Comparison of ENCODE assay signal across 15 cellular contexts in genomic region chr2:47250576-47251403, GRCh38.
A peak's percentile ranks its signal among the peaks of the same experiment; 100 is the strongest.
DNase-seq lines count a peak whose midpoint lies in the region; ATAC-seq, FAIRE-seq and TF ChIP-seq lines count a peak whose summit lies in the region.
"Had no signal": no experiment of that assay in that cellular context is flagged by ENCODE, and none has a peak within 500 bp of the region (broad histone marks: within the 10 kb centered on the region; RNA-seq: fewer than 3 reads in every experiment).

No MANE protein-coding gene starts in this region.

- H3K4me1 ChIP-seq in HepG2 (ENCODE audit: insufficient read depth, low read length), result peaks cover 21% of the 10 kb centered on the region
- H3K4me1 ChIP-seq in right lobe of liver, result no peaks in the 10 kb centered on the region
- H3K4me1 ChIP-seq in K562 (replicated peaks in 1 of 2; ENCODE audit: control insufficient read depth in 2 of 2, insufficient read depth in 2 of 2, low read length in 2 of 2), result peaks cover 9 to 13% of the 10 kb centered on the region in 2 experiments
- H3K4me1 ChIP-seq in Caco-2, result peaks cover 10% of the 10 kb centered on the region; the same call in 1 of the 2 replicates
- H3K4me1 ChIP-seq: upper lobe of left lung had no signal

- POLR2A ChIA-PET in HepG2 (lab: Yijun Ruan, JAX), result no interaction called here
- POLR2A ChIA-PET in K562 (lab: Yijun Ruan, JAX), result interaction anchor here (0.6 to 0.8 kb wide), 5 partner anchors 14 to 215 kb away, joined by 3 to 4 read pairs (median 3); no protein-coding TSS in a partner anchor
- POLR2A ChIA-PET in Caco-2 (lab: Charles Lee), result no interaction called here

- TF ChIP-seq POLR2A in HepG2 (IDR thresholded peaks at IDR 0.05; ENCODE audit: insufficient read depth in 1 of 2, low read depth in 2 of 2, low read length in 2 of 2) (no peak), right lobe of liver (IDR thresholded peaks at IDR 0.05) (no peak), K562 (conservative IDR thresholded peaks at IDR 0.05) (no peak)

- no peaks in the 10 kb centered on the region for H3K36me3 ChIP-seq in HepG2 (replicated peaks in 1 of 2; ENCODE audit: control insufficient read depth in 1 of 2, insufficient read depth in 2 of 2, low read length in 2 of 2)
- H3K36me3 ChIP-seq in right lobe of liver, result no peaks in the 10 kb centered on the region
- H3K36me3 ChIP-seq in K562 (ENCODE audit: control insufficient read depth, insufficient read depth, low read length), result no peaks in the 10 kb centered on the region
- H3K36me3 ChIP-seq in Caco-2 (ENCODE audit: control insufficient read depth, insufficient read depth, low read length), result no peaks in the 10 kb centered on the region
- H3K36me3 ChIP-seq: upper lobe of left lung had no signal

- H4K20me1 ChIP-seq in HepG2 (ENCODE audit: insufficient read depth, low read length) (no peaks in the 10 kb centered on the region), K562 (replicated peaks; ENCODE audit: control insufficient read depth, insufficient read depth, low read length) (no peaks in the 10 kb centered on the region)

- H3K4me1 Mint-ChIP-seq in Caco-2 (ENCODE audit: low read depth, unreplicated experiment), result peaks cover 2% of the 10 kb centered on the region
- H3K4me1 Mint-ChIP-seq in stimulated activated effector memory CD8-positive, alpha-beta T cell treated with anti-CD3 and anti-CD28 coated beads, Interleukin-12 subunit alpha, Interleukin-12 subunit beta, amount 100 ng/mL, for 72 hours, result no peaks in the 10 kb centered on the region
- H3K4me1 Mint-ChIP-seq: activated naive CD8-positive, alpha-beta T cell treated with anti-CD3 and anti-CD28 coated beads for 36 hours had no signal

- FAIRE-seq in HepG2 (lab: Jason Lieb, UNC) (no peak), K562 (lab: Jason Lieb, UNC) (peak; percentile 78), urothelium cell line (lab: Jason Lieb, UNC) (peak; percentile 86)

- WGBS in HepG2 (ENCODE audit: low lambda C conversion rate), result 11% methylated on average over 10 of the region's 11 CpGs
- 70% methylated on average over 9 of the region's 11 CpGs for WGBS in right lobe of liver (ENCODE audit: insufficient coverage, low coverage, low lambda C conversion rate, missing lambda C conversion rate)
- 6% methylated on average over 10 of the region's 11 CpGs for WGBS in K562 (ENCODE audit: insufficient coverage, low coverage, missing lambda C conversion rate)

- no peak overlapping the region for H3K9ac ChIP-seq in HepG2 (ENCODE audit: insufficient read depth, low read depth, low read length)
- H3K9ac ChIP-seq in K562 (ENCODE audit: insufficient read depth in 1 of 2, low read depth in 2 of 2, low read length in 2 of 2), result peak overlapping the region in 1 of 2 experiments; percentile 49; a peak in 1 of 4 replicates
- H3K9ac ChIP-seq: GM23248 had no signal

- BruUV-seq in HepG2 (replicated peaks; lab: Mats Ljungman, UMichigan) (no TSS peak), K562 (replicated peaks; lab: Mats Ljungman, UMichigan) (no TSS peak), Caco-2 (replicated peaks; lab: Mats Ljungman, UMichigan) (no TSS peak)

- TF ChIP-seq CTCF in HepG2 (CRISPR knock-in tag; IDR thresholded peaks at IDR 0.05) (no peak), right lobe of liver (IDR thresholded peaks at IDR 0.05) (no peak), K562 (IDR thresholded peaks at IDR 0.05 in 2 of 3, conservative IDR thresholded peaks at IDR 0.05 in 1 of 3; ENCODE audit: insufficient read depth in 2 of 3, low read depth in 1 of 3, low read length in 3 of 3) (no peak), Caco-2 (IDR thresholded peaks at IDR 0.05; ENCODE audit: insufficient read depth in 1 of 2, low read depth in 1 of 2, low read length in 1 of 2, severe bottlenecking in 1 of 2, unreplicated experiment in 1 of 2) (no peak)

- H3K27me3 Mint-ChIP-seq in Caco-2 (ENCODE audit: insufficient read depth, unreplicated experiment), result no peaks in the 10 kb centered on the region
- H3K27me3 Mint-ChIP-seq: activated naive CD8-positive, alpha-beta T cell treated with anti-CD3 and anti-CD28 coated beads for 36 hours had no signal

- H3K27me3 ChIP-seq in HepG2 (ENCODE audit: control insufficient read depth in 1 of 2, insufficient read depth in 2 of 2, low read length in 2 of 2) (peaks cover 0 to 47% of the 10 kb centered on the region in 2 experiments; a peak in 3 of 5 replicates), right lobe of liver (no peaks in the 10 kb centered on the region), K562 (ENCODE audit: control insufficient read depth in 2 of 2, insufficient read depth in 2 of 2, low read length in 2 of 2) (no peaks in the 10 kb centered on the region), Caco-2 (replicated peaks; ENCODE audit: control insufficient read depth, insufficient read depth, low read length) (no peaks in the 10 kb centered on the region)
- H3K27me3 ChIP-seq: upper lobe of left lung had no signal

- CTCF ChIA-PET in HepG2 (lab: Yijun Ruan, JAX; ENCODE audit: low intra/inter-chr PET ratio, low total read pairs), result no interaction called here
- CTCF ChIA-PET in K562 (lab: Yijun Ruan, JAX; ENCODE audit: low intra/inter-chr PET ratio), result no interaction called here
- CTCF ChIA-PET in Caco-2 (lab: Charles Lee), result no interaction called here

- H3K9me1 ChIP-seq in K562 (ENCODE audit: control insufficient read depth, insufficient read depth, low read length), result no peaks in the 10 kb centered on the region

- no peaks in the 10 kb centered on the region for H3K9me3 Mint-ChIP-seq in Caco-2 (ENCODE audit: unreplicated experiment)
- no peaks in the 10 kb centered on the region for H3K9me3 Mint-ChIP-seq in stimulated activated effector memory CD8-positive, alpha-beta T cell treated with anti-CD3 and anti-CD28 coated beads, Interleukin-12 subunit alpha, Interleukin-12 subunit beta, amount 100 ng/mL, for 72 hours
- H3K9me3 Mint-ChIP-seq: activated naive CD8-positive, alpha-beta T cell treated with anti-CD3 and anti-CD28 coated beads for 36 hours; neural crest cell had no signal

- intact Hi-C loops in HepG2 (cut with micrococcal nuclease; ENCODE audit: unreplicated experiment), result no loop called here
- intact Hi-C loops in right lobe of liver (cut with DNase I), result no loop called here
- intact Hi-C loops in K562 (cut with micrococcal nuclease), result no loop called here
- intact Hi-C loops in Caco-2 (cut with micrococcal nuclease; ENCODE audit: unreplicated experiment), result no loop called here
- intact Hi-C loops in sciatic nerve (cut with DNase I), result no loop called here

- ATAC-seq in HepG2 (peak; percentile 39; the same call in 2 of the 3 replicates), right lobe of liver (no peak), K562 (peak; percentile 77), sciatic nerve (no peak)
- ATAC-seq in stimulated activated effector memory CD8-positive, alpha-beta T cell treated with anti-CD3 and anti-CD28 coated beads, Interleukin-12 subunit alpha, Interleukin-12 subunit beta, amount 100 ng/mL, for 72 hours, result no peak
- ATAC-seq: left ventricle myocardium superior had no signal

- H3K79me2 ChIP-seq in HepG2 (ENCODE audit: insufficient read depth, low read length), result no peaks in the 10 kb centered on the region
- H3K79me2 ChIP-seq in K562 (ENCODE audit: control insufficient read depth, insufficient read depth, low read length), result no peaks in the 10 kb centered on the region

- H2AFZ ChIP-seq in HepG2 (ENCODE audit: low read length), result no peak overlapping the region
- no peak overlapping the region for H2AFZ ChIP-seq in K562 (ENCODE audit: low read depth, low read length)
- H2AFZ ChIP-seq: GM23248 had no signal

- DNase-seq in HepG2 (ENCODE audit: low spot score) (no peak), right lobe of liver (no peak), NCI-H510A (lab: John Stamatoyannopoulos, UW) (peak; percentile 95), K562 (ENCODE audit: extremely low read depth in 1 of 4, low spot score in 3 of 4) (peak in 3 of 4 experiments; percentile 39 to 54 (median 46)), urothelium cell line (ENCODE audit: low spot score) (peak; percentile 80), Caco-2 (no peak), sciatic nerve (ENCODE audit: low spot score) (no peak)
- no peak for DNase-seq in stimulated activated effector memory CD8-positive, alpha-beta T cell treated with anti-CD3 and anti-CD28 coated beads, Interleukin-12 subunit alpha, Interleukin-12 subunit beta, amount 100 ng/mL, for 72 hours (ENCODE audit: low spot score in 2 of 2)
- DNase-seq: activated naive CD8-positive, alpha-beta T cell treated with anti-CD3 and anti-CD28 coated beads for 36 hours; dermis blood vessel endothelial cell; GM23248; left ventricle myocardium superior; upper lobe of left lung had no signal

- H3K27ac ChIP-seq in HepG2 (ENCODE audit: extremely low read length, insufficient read depth, low read length) (no peak overlapping the region), right lobe of liver (no peak overlapping the region), K562 (ENCODE audit: extremely low read depth, low read depth, low read length) (no peak overlapping the region)
- H3K27ac ChIP-seq: GM23248, upper lobe of left lung had no signal

- in situ Hi-C loops in HepG2 (cut with HindIII; ENCODE audit: extremely low pct_ligation_motif_present, low pct_unique_long_range_greater_than_20kb), result no loop called here
- in situ Hi-C loops in K562 (cut with MboI), result no loop called here

- H3K9me3 ChIP-seq in HepG2 (ENCODE audit: low read length) (no peaks in the 10 kb centered on the region), right lobe of liver (no peaks in the 10 kb centered on the region), K562 (replicated peaks; ENCODE audit: control insufficient read depth, insufficient read depth, low read depth, low read length) (no peaks in the 10 kb centered on the region), Caco-2 (no peaks in the 10 kb centered on the region)
- H3K9me3 ChIP-seq: upper lobe of left lung had no signal

- H3K4me2 ChIP-seq in HepG2 (ENCODE audit: low read depth, low read length) (no peak overlapping the region; the same call in 1 of the 2 replicates), K562 (ENCODE audit: insufficient read depth, low read length) (peak overlapping the region; percentile 45)
- H3K4me2 ChIP-seq: smooth muscle cell had no signal

- no peak for TF ChIP-seq RAD21 in HepG2 (CRISPR knock-in tag; IDR thresholded peaks at IDR 0.05)
- no peak for TF ChIP-seq RAD21 in K562 (CRISPR knock-in tag; conservative IDR thresholded peaks at IDR 0.05 in 1 of 2, IDR thresholded peaks at IDR 0.05 in 1 of 2)

- no peaks in the 10 kb centered on the region for H3K36me3 Mint-ChIP-seq in Caco-2 (ENCODE audit: insufficient read depth, unreplicated experiment)
- no peaks in the 10 kb centered on the region for H3K36me3 Mint-ChIP-seq in stimulated activated effector memory CD8-positive, alpha-beta T cell treated with anti-CD3 and anti-CD28 coated beads, Interleukin-12 subunit alpha, Interleukin-12 subunit beta, amount 100 ng/mL, for 72 hours
- H3K36me3 Mint-ChIP-seq: activated naive CD8-positive, alpha-beta T cell treated with anti-CD3 and anti-CD28 coated beads for 36 hours had no signal

- H3K27ac Mint-ChIP-seq in Caco-2 (ENCODE audit: unreplicated experiment), result no peak overlapping the region
- no peak overlapping the region for H3K27ac Mint-ChIP-seq in stimulated activated effector memory CD8-positive, alpha-beta T cell treated with anti-CD3 and anti-CD28 coated beads, Interleukin-12 subunit alpha, Interleukin-12 subunit beta, amount 100 ng/mL, for 72 hours
- H3K27ac Mint-ChIP-seq: activated naive CD8-positive, alpha-beta T cell treated with anti-CD3 and anti-CD28 coated beads for 36 hours had no signal

- no peak overlapping the region for H3K4me3 ChIP-seq in HepG2 (replicated peaks in 1 of 3; ENCODE audit: insufficient read depth in 1 of 3, low read depth in 2 of 3, low read length in 3 of 3)
- no peak overlapping the region for H3K4me3 ChIP-seq in right lobe of liver
- no peak overlapping the region for H3K4me3 ChIP-seq in K562
- no peak overlapping the region for H3K4me3 ChIP-seq in Caco-2 (ENCODE audit: low read depth, low read length)
- H3K4me3 ChIP-seq: GM23248, smooth muscle cell, upper lobe of left lung had no signal

- TF ChIP-seq EP300 in HepG2 (IDR thresholded peaks at IDR 0.05; ENCODE audit: low read depth in 2 of 2, low read length in 2 of 2) (no peak), HepG2 (CRISPR knock-in tag; IDR thresholded peaks at IDR 0.05; ENCODE audit: borderline replicate concordance) (no peak), K562 (IDR thresholded peaks at IDR 0.05; ENCODE audit: low read length) (no peak)

- no peak overlapping the region for H3K4me3 Mint-ChIP-seq in Caco-2 (ENCODE audit: unreplicated experiment)
- H3K4me3 Mint-ChIP-seq in stimulated activated effector memory CD8-positive, alpha-beta T cell treated with anti-CD3 and anti-CD28 coated beads, Interleukin-12 subunit alpha, Interleukin-12 subunit beta, amount 100 ng/mL, for 72 hours, result no peak overlapping the region
- H3K4me3 Mint-ChIP-seq: activated naive CD8-positive, alpha-beta T cell treated with anti-CD3 and anti-CD28 coated beads for 36 hours; neural crest cell had no signal

Comparison
In these comparisons a context has a peak if more than half of its experiments do, and no peak if none do; other contexts are left out.
1. ATAC-seq: peak in HepG2 (single experiment) and K562 (single experiment); none in right lobe of liver (0 of 4), stimulated activated effector memory CD8-positive, alpha-beta T cell treated with anti-CD3 and anti-CD28 coated beads, Interleukin-12 subunit alpha, Interleukin-12 subunit beta, amount 100 ng/mL, for 72 hours (single experiment) and sciatic nerve (single experiment).
2. DNase-seq: peak in NCI-H510A (single experiment), K562 (3 of 4) and urothelium cell line (single experiment); none in HepG2 (single experiment), right lobe of liver (0 of 3), Caco-2 (0 of 2), stimulated activated effector memory CD8-positive, alpha-beta T cell treated with anti-CD3 and anti-CD28 coated beads, Interleukin-12 subunit alpha, Interleukin-12 subunit beta, amount 100 ng/mL, for 72 hours (0 of 2) and sciatic nerve (single experiment).
3. Of the 241 proteins assayed by ChIP-seq in both HepG2 and K562: peak only in HepG2: HMG20B; only in K562: ATF3, ATF7, CREM, DPF2, ESRRA, FOSL1 and 13 more; in both: none; in neither: 216; mixed calls (peak in some experiments, not most) for 5.